Comparison of ENCODE assay signal across 12 cellular contexts in the genomic region with DNA sequence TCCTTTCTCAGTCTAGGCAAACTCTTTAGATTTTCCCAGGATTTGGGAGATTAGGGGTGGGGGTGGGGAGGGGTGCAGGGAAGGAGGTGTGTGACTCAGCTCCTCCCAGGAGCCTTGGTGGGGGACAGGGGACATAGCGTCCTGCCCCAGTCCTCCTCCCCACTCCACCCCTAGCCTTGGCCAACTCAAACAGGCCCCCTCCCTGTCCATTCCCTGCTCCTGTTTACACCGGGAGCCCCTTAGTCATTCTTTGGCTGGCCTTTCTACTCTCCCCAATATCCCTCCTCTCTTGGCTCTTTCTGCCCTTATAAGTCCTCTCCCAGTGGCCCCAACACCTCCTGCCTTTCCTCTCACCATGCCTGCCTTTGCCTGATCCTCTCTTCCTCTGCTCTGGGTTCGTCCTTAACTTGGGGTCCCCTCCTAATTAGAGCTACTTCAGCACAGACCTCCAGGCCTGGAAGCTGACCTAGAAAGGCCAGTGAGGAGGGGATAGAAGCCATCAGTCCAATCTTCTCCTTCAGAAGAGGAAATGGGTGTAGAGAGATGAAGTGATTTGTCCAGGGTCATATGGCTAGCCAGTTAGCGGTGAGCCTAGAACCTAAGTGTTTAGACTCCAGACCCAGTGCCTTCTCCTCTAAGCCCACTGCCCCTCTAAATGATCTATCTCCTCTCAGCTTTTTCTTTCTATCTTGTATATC. TPM values are rescaled to one million over a fixed set of nuclear protein-coding genes. Genes with fewer than 3 reads are reported as not detected.
DNase-seq lines count a peak whose midpoint lies in the region; TF ChIP-seq lines count a peak whose summit lies in the region.
"Had no signal": no experiment of that assay in that cellular context is flagged by ENCODE, and none has a peak within 500 bp of the region (broad histone marks: within the 10 kb centered on the region; RNA-seq: fewer than 3 reads in every experiment).

No MANE protein-coding gene starts in this region.

- H3K4me3 Mint-ChIP-seq in activated CD4-positive, alpha-beta T cell treated with anti-CD3 and anti-CD28 coated beads, Interleukin-2, amount 10 ng/mL, durations not matched to agents 24 days and 14 days, result peak overlapping the region; percentile 7

- H3K4me3 ChIP-seq in coronary artery (peak overlapping the region; percentile 55), mucosa of rectum (ENCODE audit: low read length in 2 of 2) (no peak overlapping the region), tibial nerve (peak overlapping the region in 1 of 4 donors; percentile 89)

- H3K27me3 ChIP-seq in mucosa of rectum (ENCODE audit: control insufficient read depth in 2 of 2, insufficient read depth in 2 of 2, low read length in 2 of 2) (peaks cover 5 to 7% of the 10 kb centered on the region in 2 donors), tibial nerve (no peaks in the 10 kb centered on the region)

- H3K9me3 ChIP-seq in mucosa of rectum (ENCODE audit: control insufficient read depth in 2 of 2, low read length in 2 of 2) (no peaks in the 10 kb centered on the region), tibial nerve (no peaks in the 10 kb centered on the region)

- no peak for TF ChIP-seq POLR2A in tibial nerve (IDR thresholded peaks at IDR 0.05)

- peaks cover 5% of the 10 kb centered on the region for H3K36me3 Mint-ChIP-seq in activated CD4-positive, alpha-beta T cell treated with anti-CD3 and anti-CD28 coated beads, Interleukin-2, amount 10 ng/mL, durations not matched to agents 24 days and 14 days (ENCODE audit: low read depth)

- H3K9ac ChIP-seq in mucosa of rectum (ENCODE audit: low read depth in 1 of 2, low read length in 2 of 2), result no peak overlapping the region

- H3K4me1 ChIP-seq in mucosa of rectum (ENCODE audit: control insufficient read depth in 2 of 2, insufficient read depth in 2 of 2, low read length in 2 of 2) (no peaks in the 10 kb centered on the region), tibial nerve (peaks cover 0 to 86% (median 20%) of the 10 kb centered on the region in 4 donors)

- TF ChIP-seq EP300 in tibial nerve (IDR thresholded peaks at IDR 0.05), result peak in 1 of 2 donors; percentile 37

- H3K27me3 Mint-ChIP-seq in activated CD4-positive, alpha-beta T cell treated with anti-CD3 and anti-CD28 coated beads, Interleukin-2, amount 10 ng/mL, durations not matched to agents 24 days and 14 days, result peaks cover 36% of the 10 kb centered on the region

- no peaks in the 10 kb centered on the region for H3K9me3 Mint-ChIP-seq in activated CD4-positive, alpha-beta T cell treated with anti-CD3 and anti-CD28 coated beads, Interleukin-2, amount 10 ng/mL, durations not matched to agents 24 days and 14 days

- TF ChIP-seq CTCF in coronary artery (IDR thresholded peaks at IDR 0.05), result no peak
- no peak for TF ChIP-seq CTCF in tibial nerve (IDR thresholded peaks at IDR 0.05)

- DNase-seq in activated CD4-positive, alpha-beta T cell treated with anti-CD3 and anti-CD28 coated beads, Interleukin-2, amount 10 ng/mL, durations not matched to agents 24 days and 14 days, result no peak
- DNase-seq in activated CD4-positive, alpha-beta T cell treated with anti-CD3 and anti-CD28 coated beads, Interleukin-2, amount 50 U/mL, for 4 hours, result no peak
- DNase-seq in coronary artery (ENCODE audit: low spot score) (peak; percentile 88), tibial nerve (ENCODE audit: low spot score in 2 of 2) (peak; percentile 59 to 69), caudate nucleus (lab: John Stamatoyannopoulos, UW) (no peak), cortex of kidney (lab: John Stamatoyannopoulos, UW) (no peak), NCI-H2196 treated with DMSO at 0.1 percent for 48 hours (lab: John Stamatoyannopoulos, UW; ENCODE audit: unreplicated experiment) (no peak)
- DNase-seq: hypothalamus; retina; stimulated activated naive CD4-positive, alpha-beta T cell treated with Interleukin-2 at 50 U/mL for 16 hours had no signal

- no peak overlapping the region for H3K27ac Mint-ChIP-seq in activated CD4-positive, alpha-beta T cell treated with anti-CD3 and anti-CD28 coated beads, Interleukin-2, amount 10 ng/mL, durations not matched to agents 24 days and 14 days

- WGBS in tibial nerve, 2 donors, result 45 to 54% methylated on average over 4 of the region's 4 CpGs

- peaks cover 36% of the 10 kb centered on the region for H3K4me1 Mint-ChIP-seq in activated CD4-positive, alpha-beta T cell treated with anti-CD3 and anti-CD28 coated beads, Interleukin-2, amount 10 ng/mL, durations not matched to agents 24 days and 14 days

- intact Hi-C loops in activated CD4-positive, alpha-beta T cell treated with anti-CD3 and anti-CD28 coated beads, Interleukin-2, amount 10 ng/mL, durations not matched to agents 24 days and 14 days (cut with micrococcal nuclease), result loop anchor here (1.0 kb wide), 1 partner anchor 8 kb away; no protein-coding TSS in a partner anchor

- no peaks in the 10 kb centered on the region for H3K36me3 ChIP-seq in mucosa of rectum (ENCODE audit: control insufficient read depth in 2 of 2, insufficient read depth in 2 of 2, low read length in 2 of 2)
- H3K36me3 ChIP-seq in tibial nerve, result no peaks in the 10 kb centered on the region

- H3K27ac ChIP-seq in coronary artery (peak overlapping the region; percentile 89 to 93), mucosa of rectum (ENCODE audit: low read depth in 2 of 2, low read length in 2 of 2) (peak overlapping the region; percentile 80 to 84), tibial nerve (peak overlapping the region; percentile 48 to 95 (median 84)), caudate nucleus (ENCODE audit: low read depth, low read length) (no peak overlapping the region)

RNA-seq across cellular contexts. Expression of a gene that starts 2.3 kb away (rescaled TPM):
- 43.9 and 48.0 TPM in 2 replicates for total RNA-seq in activated CD4-positive, alpha-beta T cell treated with anti-CD3 and anti-CD28 coated beads, Interleukin-2, amount 10 ng/mL, durations not matched to agents 24 days and 14 days
- total RNA-seq in tibial nerve, result 100 to 1,000 TPM in 3 of 4 donors, 10 to 100 TPM in 1; 73.6 to 145 (median 123) TPM

RNA-seq across cellular contexts. Expression of a gene that starts 36.8 kb away (rescaled TPM):
- total RNA-seq in activated CD4-positive, alpha-beta T cell treated with anti-CD3 and anti-CD28 coated beads, Interleukin-2, amount 10 ng/mL, durations not matched to agents 24 days and 14 days, result 0.84 and 1.2 TPM in 2 replicates
- total RNA-seq in tibial nerve, result 10 to 100 TPM in 3 of 4 donors, 1 to 10 TPM in 1; 9.0 to 19.8 (median 13.5) TPM

RNA-seq across cellular contexts. Expression of a gene that starts 52.1 kb away (rescaled TPM):
- total RNA-seq in activated CD4-positive, alpha-beta T cell treated with anti-CD3 and anti-CD28 coated beads, Interleukin-2, amount 10 ng/mL, durations not matched to agents 24 days and 14 days, result 4.8 and 5.5 TPM in 2 replicates
- total RNA-seq in tibial nerve, result 1 to 10 TPM in 1 of 4 donors, under 1 TPM in 1, not detected in 2; 0.63 to 1.5 TPM
- total RNA-seq: NCI-H460 had no signal

RNA-seq across cellular contexts. Expression of a gene that starts 57.0 kb away (rescaled TPM):
- 1.5 TPM in 2 replicates for total RNA-seq in activated CD4-positive, alpha-beta T cell treated with anti-CD3 and anti-CD28 coated beads, Interleukin-2, amount 10 ng/mL, durations not matched to agents 24 days and 14 days
- total RNA-seq in tibial nerve, result under 1 TPM in 1 of 4 donors, not detected in 3; 0.42 TPM
- total RNA-seq: NCI-H460 had no signal

Comparison
In these comparisons a context has a peak if more than half of its experiments do, and no peak if none do; other contexts are left out.
1. DNase-seq: peak in coronary artery (single experiment) and tibial nerve (2 of 2); none in activated CD4-positive, alpha-beta T cell treated with anti-CD3 and anti-CD28 coated beads, Interleukin-2, amount 10 ng/mL, durations not matched to agents 24 days and 14 days (single experiment), activated CD4-positive, alpha-beta T cell treated with anti-CD3 and anti-CD28 coated beads, Interleukin-2, amount 50 U/mL, for 4 hours (0 of 2), caudate nucleus (0 of 61), cortex of kidney (single experiment) and NCI-H2196 treated with DMSO at 0.1 percent for 48 hours (single experiment).